Comparison of ENCODE assay signal across 8 cellular contexts in the genomic region with DNA sequence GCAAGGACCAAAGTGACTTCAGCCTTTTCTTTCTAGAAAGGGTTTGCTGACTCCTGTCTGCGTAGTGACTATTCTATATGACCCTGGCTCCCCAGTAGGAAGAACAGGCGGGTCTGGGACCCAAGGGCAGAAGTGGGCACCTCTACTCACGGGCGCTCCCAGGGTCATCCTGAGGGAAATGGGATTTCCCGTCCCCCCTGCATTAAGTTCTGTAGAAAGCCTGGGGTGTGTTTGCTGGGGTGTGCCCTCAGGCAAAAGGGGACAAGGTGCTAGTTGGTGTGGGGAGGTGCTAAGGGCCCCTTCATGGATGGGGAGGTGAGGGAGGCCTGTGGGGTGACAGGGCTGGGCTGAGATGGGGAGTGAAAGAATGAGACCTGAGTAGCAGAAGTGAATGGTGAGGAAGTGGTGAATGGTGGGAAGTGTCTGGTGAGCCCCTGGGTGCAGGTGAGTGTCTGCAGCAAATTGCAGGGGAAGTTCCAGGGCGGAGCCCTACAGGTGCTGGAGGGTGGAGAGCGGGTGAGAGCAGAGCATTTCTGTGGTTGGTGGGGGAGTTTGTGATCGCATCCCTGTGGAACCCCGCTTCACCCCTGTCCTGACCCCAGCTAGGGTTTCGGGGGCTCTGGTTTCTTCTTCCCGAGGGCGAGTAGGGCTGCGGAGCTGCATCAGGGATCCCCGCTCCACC. TPM values are rescaled to one million over a fixed set of nuclear protein-coding genes. Genes with fewer than 3 reads are reported as not detected.
A peak's percentile ranks its signal among the peaks of the same experiment; 100 is the strongest.
DNase-seq lines count a peak whose midpoint lies in the region; ATAC-seq and TF ChIP-seq lines count a peak whose summit lies in the region.

No MANE protein-coding gene starts in this region.

- peak overlapping the region in 6 of 8 donors; percentile 49 to 84 (median 58) for H3K27ac ChIP-seq in spleen

- H3K9me3 Mint-ChIP-seq in activated CD4-positive, alpha-beta T cell treated with anti-CD3 and anti-CD28 coated beads, Interleukin-2, amount 10 ng/mL, durations not matched to agents 7 days and 5 days: peaks cover 3% of the 10 kb centered on the region
- peaks cover 5% of the 10 kb centered on the region for H3K9me3 Mint-ChIP-seq in glutamatergic neuron (ENCODE audit: unreplicated experiment)

- H3K4me3 ChIP-seq in spleen: peak overlapping the region; percentile 51 to 89 (median 62)

- TF ChIP-seq CTCF in glutamatergic neuron (IDR thresholded peaks at IDR 0.05; ENCODE audit: partially characterized antibody, unreplicated experiment) (no peak), spleen (IDR thresholded peaks at IDR 0.05 in 8 of 11, conservative IDR thresholded peaks at IDR 0.05 in 3 of 11) (no peak)

- no peaks in the 10 kb centered on the region for H3K36me3 ChIP-seq in spleen

- intact Hi-C loops in spleen (cut with DNase I; ENCODE audit: low total_unique reads): no loop called here

- H3K27me3 Mint-ChIP-seq in activated CD4-positive, alpha-beta T cell treated with anti-CD3 and anti-CD28 coated beads, Interleukin-2, amount 10 ng/mL, durations not matched to agents 7 days and 5 days: peaks cover 34% of the 10 kb centered on the region
- peaks cover 21% of the 10 kb centered on the region for H3K27me3 Mint-ChIP-seq in glutamatergic neuron (ENCODE audit: unreplicated experiment)

- no peaks in the 10 kb centered on the region for H3K9me3 ChIP-seq in spleen

- peaks cover 0 to 69% (median 13%) of the 10 kb centered on the region in 7 donors for H3K27me3 ChIP-seq in spleen (replicated peaks in 1 of 7)

- H3K4me3 Mint-ChIP-seq in activated CD4-positive, alpha-beta T cell treated with anti-CD3 and anti-CD28 coated beads, Interleukin-2, amount 10 ng/mL, durations not matched to agents 7 days and 5 days: peak overlapping the region; percentile 86
- peak overlapping the region; percentile 95 for H3K4me3 Mint-ChIP-seq in glutamatergic neuron (ENCODE audit: unreplicated experiment)

- no peak for TF ChIP-seq POLR2A in spleen (IDR thresholded peaks at IDR 0.05)

- ATAC-seq in HG03066 (IDR thresholded peaks at IDR 0.05; ENCODE audit: low read depth, unreplicated experiment) (peak; percentile 17), HG02973 (IDR thresholded peaks at IDR 0.05; ENCODE audit: unreplicated experiment) (no peak)

- peaks cover 3% of the 10 kb centered on the region for H3K36me3 Mint-ChIP-seq in activated CD4-positive, alpha-beta T cell treated with anti-CD3 and anti-CD28 coated beads, Interleukin-2, amount 10 ng/mL, durations not matched to agents 7 days and 5 days (ENCODE audit: low read depth)
- no peaks in the 10 kb centered on the region for H3K36me3 Mint-ChIP-seq in glutamatergic neuron (ENCODE audit: unreplicated experiment)

- DNase-seq in GM19238 (ENCODE audit: insufficient read length, low spot score) (peak; percentile 42), glutamatergic neuron (no peak), spleen (no peak), Ammon's horn (ENCODE audit: low spot score) (no peak), NCI-H2081 treated with DMSO at 0.1 percent for 48 hours (lab: John Stamatoyannopoulos, UW) (no peak)
- peak; percentile 60 for DNase-seq in activated CD4-positive, alpha-beta T cell treated with anti-CD3 and anti-CD28 coated beads, Interleukin-2, amount 10 ng/mL, durations not matched to agents 7 days and 5 days

- H3K4me1 ChIP-seq in spleen: peaks cover 6 to 23% (median 16%) of the 10 kb centered on the region in 6 donors

- peak overlapping the region; percentile 82 for H3K27ac Mint-ChIP-seq in activated CD4-positive, alpha-beta T cell treated with anti-CD3 and anti-CD28 coated beads, Interleukin-2, amount 10 ng/mL, durations not matched to agents 7 days and 5 days
- no peak overlapping the region for H3K27ac Mint-ChIP-seq in glutamatergic neuron (ENCODE audit: unreplicated experiment)

- CTCF ChIA-PET in activated CD4-positive, alpha-beta T cell treated with anti-CD3 and anti-CD28 coated beads, Interleukin-2, amount 10 ng/mL, durations not matched to agents 7 days and 5 days (lab: Charles Lee): no interaction called here

- 24 to 38% (median 28%) methylated on average over 12 to 14 of the region's 14 CpGs for WGBS in spleen, 5 donors

- POLR2A ChIA-PET in activated CD4-positive, alpha-beta T cell treated with anti-CD3 and anti-CD28 coated beads, Interleukin-2, amount 10 ng/mL, durations not matched to agents 7 days and 5 days (lab: Charles Lee): no interaction called here

- peaks cover 51% of the 10 kb centered on the region for H3K4me1 Mint-ChIP-seq in activated CD4-positive, alpha-beta T cell treated with anti-CD3 and anti-CD28 coated beads, Interleukin-2, amount 10 ng/mL, durations not matched to agents 7 days and 5 days
- no peaks in the 10 kb centered on the region for H3K4me1 Mint-ChIP-seq in glutamatergic neuron (ENCODE audit: low read depth, unreplicated experiment)

RNA-seq across cellular contexts. Expression of a gene that starts 21.1 kb away (rescaled TPM):
- not detected for total RNA-seq in activated CD4-positive, alpha-beta T cell treated with anti-CD3 and anti-CD28 coated beads, Interleukin-2, amount 10 ng/mL, durations not matched to agents 7 days and 5 days
- total RNA-seq in glutamatergic neuron (ENCODE audit: unreplicated experiment): not detected
- not detected for total RNA-seq in spleen
- not detected for polyA plus RNA-seq in spleen

RNA-seq across cellular contexts. Expression of a gene that starts 40.5 kb away (rescaled TPM):
- total RNA-seq in activated CD4-positive, alpha-beta T cell treated with anti-CD3 and anti-CD28 coated beads, Interleukin-2, amount 10 ng/mL, durations not matched to agents 7 days and 5 days: under 1 TPM; 0.55 to 0.67 TPM
- total RNA-seq in glutamatergic neuron (ENCODE audit: unreplicated experiment) (9.3 TPM), spleen (under 1 TPM in 2 of 7 donors, not detected in 5; 0.23 to 0.34 TPM)
- under 1 TPM in 2 of 3 donors, not detected in 1; 0.03 to 0.08 TPM for polyA plus RNA-seq in spleen

Comparison
In these comparisons a context has a peak if more than half of its experiments do, and no peak if none do; other contexts are left out.
1. DNase-seq: peak in GM19238 (single experiment) and activated CD4-positive, alpha-beta T cell treated with anti-CD3 and anti-CD28 coated beads, Interleukin-2, amount 10 ng/mL, durations not matched to agents 7 days and 5 days (single experiment); none in glutamatergic neuron (single experiment), spleen (single experiment), Ammon's horn (single experiment) and NCI-H2081 treated with DMSO at 0.1 percent for 48 hours (single experiment).